18 cellular contexts compared by ENCODE assay signal in the genomic region with DNA sequence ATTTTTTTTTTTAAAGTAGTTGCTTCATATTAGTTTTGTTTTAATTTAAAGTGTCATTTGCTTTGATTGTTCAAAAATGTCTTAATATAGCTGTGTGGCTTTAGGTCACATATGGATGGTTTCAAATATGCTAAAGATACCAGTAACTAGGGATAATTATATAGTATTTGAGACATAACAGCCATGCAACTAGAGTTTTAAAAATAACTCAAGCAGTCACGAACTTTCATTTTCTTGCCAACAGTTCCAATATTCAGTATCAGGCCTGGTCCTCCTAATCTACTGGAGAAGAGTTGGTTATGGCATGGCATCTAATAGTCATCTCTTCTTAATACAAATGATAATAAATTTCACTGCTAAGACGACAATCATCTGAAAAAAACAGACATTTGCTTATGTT. TPM values are rescaled to one million over a fixed set of nuclear protein-coding genes. Genes with fewer than 3 reads are reported as not detected.
DNase-seq lines count a peak whose midpoint lies in the region; ATAC-seq and TF ChIP-seq lines count a peak whose summit lies in the region.
"Had no signal": no experiment of that assay in that cellular context is flagged by ENCODE, and none has a peak within 500 bp of the region (broad histone marks: within the 10 kb centered on the region; RNA-seq: fewer than 3 reads in every experiment).

No MANE protein-coding gene starts in this region.

- no peak for TF ChIP-seq POLR2A in thyroid gland (IDR thresholded peaks at IDR 0.05)

- in situ Hi-C loops in Panc1 (cut with HindIII; ENCODE audit: low pct_unique_long_range_greater_than_20kb, low sequenced_read_pairs): no loop called here

- WGBS in thyroid gland, 2 donors: 40 to 47% methylated on average over 2 of the region's 2 CpGs

- CTCF ChIA-PET in Panc1 (lab: Charles Lee): no interaction called here
- CTCF ChIA-PET in activated CD4-positive, alpha-beta memory T cell treated with anti-CD3 and anti-CD28 coated beads, Interleukin-2, amount 10 ng/mL, durations not matched to agents 7 days and 5 days (lab: Charles Lee): no interaction called here

- BruUV-seq in Panc1 (replicated peaks; lab: Mats Ljungman, UMichigan): TSS peak; percentile 5

- H3K27ac ChIP-seq in Panc1 (ENCODE audit: low read length) (peak overlapping the region; percentile 93), coronary artery (peak overlapping the region; percentile 99), thyroid gland (peak overlapping the region; percentile 94 to 96 (median 95)), foreskin keratinocyte (no peak overlapping the region)
- H3K27ac ChIP-seq: SJCRH30 had no signal

- H3K4me1 ChIP-seq in Panc1 (ENCODE audit: control insufficient read depth, insufficient read depth, low read length): peaks cover 75% of the 10 kb centered on the region
- H3K4me1 ChIP-seq in thyroid gland: peaks cover 80 to 82% of the 10 kb centered on the region in 2 donors
- peaks cover 62% of the 10 kb centered on the region for H3K4me1 ChIP-seq in foreskin keratinocyte

- peaks cover 3% of the 10 kb centered on the region for H3K36me3 Mint-ChIP-seq in mesothelial cell of epicardium
- peaks cover 39% of the 10 kb centered on the region for H3K36me3 Mint-ChIP-seq in activated CD4-positive, alpha-beta memory T cell treated with anti-CD3 and anti-CD28 coated beads, Interleukin-2, amount 10 ng/mL, durations not matched to agents 7 days and 5 days (ENCODE audit: low read depth)

- no peak for TF ChIP-seq CTCF in Panc1 (IDR thresholded peaks at IDR 0.05)
- no peak for TF ChIP-seq CTCF in coronary artery (IDR thresholded peaks at IDR 0.05)
- TF ChIP-seq CTCF in mesothelial cell of epicardium (IDR thresholded peaks at IDR 0.05; ENCODE audit: unreplicated experiment): no peak
- TF ChIP-seq CTCF in thyroid gland (IDR thresholded peaks at IDR 0.05): no peak
- no peak for TF ChIP-seq CTCF in foreskin keratinocyte (conservative IDR thresholded peaks at IDR 0.05)

- H3K9me3 ChIP-seq in Panc1 (ENCODE audit: control insufficient read depth, insufficient read depth, low read depth, low read length): no peaks in the 10 kb centered on the region
- H3K9me3 ChIP-seq in thyroid gland: no peaks in the 10 kb centered on the region
- H3K9me3 ChIP-seq: SJCRH30 had no signal

- H3K27me3 ChIP-seq in Panc1 (ENCODE audit: control insufficient read depth, insufficient read depth, low read length) (no peaks in the 10 kb centered on the region), thyroid gland (no peaks in the 10 kb centered on the region), foreskin keratinocyte (no peaks in the 10 kb centered on the region)
- H3K27me3 ChIP-seq: SJCRH30 had no signal

- H3K4me3 ChIP-seq in Panc1 (ENCODE audit: low read depth in 2 of 2, low read length in 2 of 2) (no peak overlapping the region; a peak in 1 of 4 replicates), coronary artery (peak overlapping the region; percentile 86), thyroid gland (replicated peaks in 1 of 3) (no peak overlapping the region)
- H3K4me3 ChIP-seq: SJCRH30 had no signal

- POLR2A ChIA-PET in Panc1 (lab: Charles Lee): interaction anchor here (0.7 kb wide), 2 partner anchors 10 to 158 kb away, joined by 3 read pairs; no protein-coding TSS in a partner anchor
- POLR2A ChIA-PET in activated CD4-positive, alpha-beta memory T cell treated with anti-CD3 and anti-CD28 coated beads, Interleukin-2, amount 10 ng/mL, durations not matched to agents 7 days and 5 days (lab: Charles Lee): no interaction called here

- peaks cover 7% of the 10 kb centered on the region for H3K36me3 ChIP-seq in Panc1 (ENCODE audit: control insufficient read depth, insufficient read depth, low read length)
- no peaks in the 10 kb centered on the region for H3K36me3 ChIP-seq in thyroid gland

- no peak for DNase-seq in Panc1 (ENCODE audit: low read depth, low spot score)
- no peak for DNase-seq in coronary artery (ENCODE audit: low spot score)
- no peak for DNase-seq in mesothelial cell of epicardium (ENCODE audit: low spot score in 2 of 2, unreplicated experiment in 2 of 2)
- DNase-seq in thyroid gland: no peak
- DNase-seq in NCI-H69 (lab: John Stamatoyannopoulos, UW): no peak
- no peak for DNase-seq in foreskin keratinocyte
- DNase-seq in activated CD4-positive, alpha-beta memory T cell treated with anti-CD3 and anti-CD28 coated beads, Interleukin-2, amount 10 ng/mL, durations not matched to agents 7 days and 5 days: no peak
- DNase-seq: COR-L47, H7, NCI-H1417, NCI-H524, SJCRH30, small intestine had no signal

- peaks cover 77% of the 10 kb centered on the region for H3K4me1 Mint-ChIP-seq in mesothelial cell of epicardium
- H3K4me1 Mint-ChIP-seq in activated CD4-positive, alpha-beta memory T cell treated with anti-CD3 and anti-CD28 coated beads, Interleukin-2, amount 10 ng/mL, durations not matched to agents 7 days and 5 days: peaks cover 37% of the 10 kb centered on the region

- no peak overlapping the region for H3K4me3 Mint-ChIP-seq in mesothelial cell of epicardium
- no peak overlapping the region for H3K4me3 Mint-ChIP-seq in activated CD4-positive, alpha-beta memory T cell treated with anti-CD3 and anti-CD28 coated beads, Interleukin-2, amount 10 ng/mL, durations not matched to agents 7 days and 5 days
- H3K4me3 Mint-ChIP-seq: activated T-helper 1 cell treated with anti-CD3 and anti-CD28 coated beads, Interleukin-12 subunit alpha, Interleukin-12 subunit beta, Interleukin-2, Interleukin-4 antibody, amounts not matched to agents 30 ng/mL and 10 ng/mL and 1 ng/mL, durations not matched to agents 14 hours and 24 hours and 36 hours; central memory CD8-positive, alpha-beta T cell; memory B cell had no signal

- no peak for ATAC-seq in Panc1
- no peak for ATAC-seq in foreskin keratinocyte
- no peak for ATAC-seq in GM21423 (IDR thresholded peaks at IDR 0.05; ENCODE audit: unreplicated experiment)

- no peaks in the 10 kb centered on the region for H3K27me3 Mint-ChIP-seq in mesothelial cell of epicardium (ENCODE audit: low read depth)
- H3K27me3 Mint-ChIP-seq in activated CD4-positive, alpha-beta memory T cell treated with anti-CD3 and anti-CD28 coated beads, Interleukin-2, amount 10 ng/mL, durations not matched to agents 7 days and 5 days: no peaks in the 10 kb centered on the region
- H3K27me3 Mint-ChIP-seq: central memory CD8-positive, alpha-beta T cell; memory B cell had no signal

- H3K27ac Mint-ChIP-seq in mesothelial cell of epicardium: peak overlapping the region; percentile 37
- H3K27ac Mint-ChIP-seq in activated CD4-positive, alpha-beta memory T cell treated with anti-CD3 and anti-CD28 coated beads, Interleukin-2, amount 10 ng/mL, durations not matched to agents 7 days and 5 days: no peak overlapping the region
- H3K27ac Mint-ChIP-seq: activated T-helper 1 cell treated with anti-CD3 and anti-CD28 coated beads, Interleukin-12 subunit alpha, Interleukin-12 subunit beta, Interleukin-2, Interleukin-4 antibody, amounts not matched to agents 30 ng/mL and 10 ng/mL and 1 ng/mL, durations not matched to agents 14 hours and 24 hours and 36 hours; memory B cell had no signal

- no peaks in the 10 kb centered on the region for H3K9me3 Mint-ChIP-seq in mesothelial cell of epicardium
- H3K9me3 Mint-ChIP-seq in activated CD4-positive, alpha-beta memory T cell treated with anti-CD3 and anti-CD28 coated beads, Interleukin-2, amount 10 ng/mL, durations not matched to agents 7 days and 5 days: no peaks in the 10 kb centered on the region
- H3K9me3 Mint-ChIP-seq: activated T-helper 1 cell treated with anti-CD3 and anti-CD28 coated beads, Interleukin-12 subunit alpha, Interleukin-12 subunit beta, Interleukin-2, Interleukin-4 antibody, amounts not matched to agents 30 ng/mL and 10 ng/mL and 1 ng/mL, durations not matched to agents 14 hours and 24 hours and 36 hours; central memory CD8-positive, alpha-beta T cell; memory B cell had no signal

- intact Hi-C loops in Panc1 (cut with micrococcal nuclease; ENCODE audit: unreplicated experiment) (no loop called here), thyroid gland (cut with DNase I) (no loop called here)

RNA-seq across cellular contexts. Expression of a gene that starts 24.0 kb away (rescaled TPM):
- not detected for total RNA-seq in Panc1 (2021; ENCODE audit: unreplicated experiment)
- polyA plus RNA-seq in Panc1 (2012; ENCODE audit: insufficient read length): not detected
- 0.51 to 0.58 TPM (median 0.52 TPM) in 3 replicates for total RNA-seq in mesothelial cell of epicardium
- total RNA-seq in thyroid gland: under 1 TPM in 1 of 4 donors, not detected in 3; 0.89 TPM
- total RNA-seq in foreskin keratinocyte: not detected in 2 replicates
- not detected in 2 replicates for polyA plus RNA-seq in foreskin keratinocyte
- not detected for total RNA-seq in activated CD4-positive, alpha-beta memory T cell treated with anti-CD3 and anti-CD28 coated beads, Interleukin-2, amount 10 ng/mL, durations not matched to agents 7 days and 5 days
- total RNA-seq: activated T-helper 1 cell treated with anti-CD3 and anti-CD28 coated beads, Interleukin-12 subunit alpha, Interleukin-12 subunit beta, Interleukin-2, Interleukin-4 antibody, amounts not matched to agents 30 ng/mL and 10 ng/mL and 1 ng/mL, durations not matched to agents 14 hours and 24 hours and 36 hours; glomerular endothelial cell; H7; SJCRH30 had no signal
- polyA plus RNA-seq: small intestine had no signal
